In the genomic region with DNA sequence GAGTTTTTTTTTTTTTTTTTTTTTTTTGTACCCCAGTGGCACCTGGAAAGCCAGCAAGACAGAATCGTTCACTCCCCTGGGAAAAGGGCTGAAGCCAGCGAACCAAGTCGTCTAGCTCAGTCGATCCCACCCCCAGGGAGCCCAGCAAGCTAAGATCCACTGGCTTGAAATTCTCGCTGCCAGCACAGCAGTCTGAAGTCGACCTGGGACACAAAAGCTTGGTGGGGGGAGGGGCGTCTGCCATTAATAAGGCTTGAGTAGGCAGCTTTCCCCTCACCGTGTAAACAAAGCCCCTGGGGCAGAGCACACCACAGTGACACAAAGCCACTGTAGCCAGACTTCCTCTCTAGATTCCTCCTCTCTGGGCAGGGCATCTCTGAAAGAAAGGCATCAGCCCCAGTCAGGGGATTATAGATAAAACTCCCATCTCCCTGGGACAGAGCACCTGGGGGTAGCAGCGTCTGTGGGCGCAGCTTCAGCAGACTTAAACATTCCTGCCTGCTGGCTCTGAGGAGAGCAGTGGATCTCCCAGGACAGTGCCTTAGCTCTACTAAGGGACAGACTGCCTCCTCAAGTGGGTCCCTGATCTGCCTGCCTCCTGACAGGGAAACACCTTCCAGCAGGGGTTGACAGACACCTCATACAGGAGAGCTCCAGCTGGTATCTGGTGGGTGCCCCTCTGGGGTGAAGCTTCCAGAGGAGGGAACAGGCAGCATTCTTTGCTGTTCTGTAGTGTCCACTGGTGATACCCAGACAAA, we compare ENCODE assay signal across 1 cellular context.
TF ChIP-seq lines count a peak whose summit lies in the region.

No MANE protein-coding gene starts in this region.

TF ChIP-seq in H1, 55 proteins besides CTCF, POLR2A, EP300 and RAD21:
- TF ChIP-seq ASH2L (IDR thresholded peaks at IDR 0.05; ENCODE audit: low read length) = peak; percentile 47
